In the genomic region with DNA sequence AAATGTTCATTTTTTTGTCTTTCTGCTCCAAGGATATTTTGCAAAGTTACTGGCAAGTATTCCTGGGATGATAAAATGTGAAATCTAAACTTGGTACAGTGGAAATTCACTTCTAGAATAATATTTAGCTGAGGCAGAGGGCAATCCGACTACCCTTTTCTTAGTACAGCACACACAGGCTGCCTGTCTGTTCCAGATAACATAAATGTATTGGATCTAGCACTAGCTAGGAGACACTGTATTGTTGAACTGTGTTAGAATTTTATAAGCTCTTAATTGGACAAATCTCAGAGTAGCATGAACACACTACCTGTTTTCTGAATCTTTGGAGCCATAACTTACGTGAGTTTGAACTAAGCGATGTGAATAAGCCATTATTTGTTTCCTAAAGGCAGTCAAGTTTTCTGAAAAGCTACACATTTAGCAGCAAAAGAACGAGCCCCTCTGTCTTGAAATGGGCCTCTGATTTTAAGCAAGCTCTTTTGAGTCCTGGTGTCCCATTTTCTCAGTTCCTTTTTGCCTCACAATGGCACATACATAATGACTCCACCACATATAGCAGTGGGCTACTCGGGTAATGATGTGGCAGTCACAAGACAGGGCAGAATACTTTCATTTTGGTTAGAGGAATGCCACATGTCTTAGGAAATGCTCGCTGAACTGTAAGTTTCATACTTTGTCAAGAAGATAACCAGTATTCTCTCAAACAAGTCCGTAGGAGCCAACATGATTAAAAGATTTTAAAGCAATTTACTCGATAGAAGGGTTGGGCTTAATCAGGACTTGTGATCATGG, we compare ENCODE assay signal across 8 cellular contexts.
DNase-seq lines count a peak whose midpoint lies in the region; ATAC-seq and TF ChIP-seq lines count a peak whose summit lies in the region.

No MANE protein-coding gene starts in this region.

- DNase-seq in M059J (ENCODE audit: low read depth) (peak; percentile 56), omental fat pad (ENCODE audit: low spot score) (no peak), OCI-M2 (lab: John Stamatoyannopoulos, UW; ENCODE audit: unreplicated experiment) (no peak), NCI-H748 treated with DMSO at 0.1 percent for 48 hours (lab: John Stamatoyannopoulos, UW) (no peak), NCI-H2171 (lab: John Stamatoyannopoulos, UW) (no peak)
- peak in 2 of 3 experiments; percentile 3 to 6 for DNase-seq in effector memory CD8-positive, alpha-beta T cell

- peak overlapping the region; percentile 84 to 91 for H3K27ac Mint-ChIP-seq in effector memory CD8-positive, alpha-beta T cell

- no peaks in the 10 kb centered on the region for H3K27me3 Mint-ChIP-seq in effector memory CD8-positive, alpha-beta T cell

- ATAC-seq in GM18498 (IDR thresholded peaks at IDR 0.05; ENCODE audit: unreplicated experiment): peak; percentile 99
- ATAC-seq in GM21723 (IDR thresholded peaks at IDR 0.05; ENCODE audit: unreplicated experiment): peak; percentile 95
- peak; percentile 89 for ATAC-seq in effector memory CD8-positive, alpha-beta T cell (replicated peaks)
- ATAC-seq in omental fat pad (ENCODE audit: low FRiP score): peak; percentile 78

- H3K9me3 Mint-ChIP-seq in effector memory CD8-positive, alpha-beta T cell: no peaks in the 10 kb centered on the region

- H3K36me3 Mint-ChIP-seq in effector memory CD8-positive, alpha-beta T cell (ENCODE audit: insufficient read depth): no peaks in the 10 kb centered on the region

- peaks cover 9 to 23% of the 10 kb centered on the region in 2 donors for H3K4me1 Mint-ChIP-seq in effector memory CD8-positive, alpha-beta T cell (ENCODE audit: low read depth in 2 of 2)

- H3K4me3 Mint-ChIP-seq in effector memory CD8-positive, alpha-beta T cell: peak overlapping the region; percentile 75 to 80

- TF ChIP-seq CTCF in omental fat pad (IDR thresholded peaks at IDR 0.05): no peak

Comparison
In these comparisons a context has a peak if more than half of its experiments do, and no peak if none do; other contexts are left out.
1. DNase-seq: peak in M059J (single experiment) and effector memory CD8-positive, alpha-beta T cell (2 of 3); none in omental fat pad (single experiment), OCI-M2 (single experiment), NCI-H748 treated with DMSO at 0.1 percent for 48 hours (single experiment) and NCI-H2171 (single experiment).
2. Peak in every context shown above with its lines, with median percentiles within 50 percentile points of each other: ATAC-seq.